Comparison of ENCODE assay signal across 19 cellular contexts in the genomic region with DNA sequence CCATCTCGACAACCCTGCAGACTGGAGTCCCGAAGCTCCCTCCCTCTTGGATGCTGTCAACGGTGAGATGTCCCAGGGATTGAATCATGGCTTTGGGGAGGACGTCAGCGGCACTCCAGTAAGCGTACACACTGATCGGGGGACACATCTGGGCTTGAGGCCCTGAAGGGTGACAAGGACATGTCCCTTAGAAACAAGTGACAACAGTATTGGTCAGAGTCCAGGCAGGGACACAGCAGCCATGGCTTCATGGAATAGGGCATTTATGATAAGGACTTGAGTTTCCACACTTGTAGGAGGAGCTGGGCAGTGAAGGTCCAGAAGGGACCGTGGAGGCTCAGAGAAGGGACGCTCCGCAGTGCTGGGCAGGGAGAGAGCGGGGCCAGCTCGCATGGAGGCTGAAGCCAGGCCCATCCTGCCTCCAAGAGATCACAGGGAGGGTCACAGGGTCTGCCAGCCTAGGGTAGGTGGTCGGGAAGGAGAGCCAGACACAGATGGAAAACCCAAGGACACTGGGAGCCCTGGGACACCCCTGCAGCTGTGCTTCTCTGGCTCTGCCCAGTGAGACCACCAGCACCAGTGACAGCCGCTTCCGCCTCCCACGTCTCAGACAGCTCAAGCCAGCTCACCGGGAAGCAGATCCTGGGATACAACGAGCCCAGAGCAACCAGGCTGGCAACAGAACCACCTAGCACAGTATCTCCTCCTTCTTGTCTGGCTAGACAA. TPM values are rescaled to one million over a fixed set of nuclear protein-coding genes. Genes with fewer than 3 reads are reported as not detected.
"Had no signal": no experiment of that assay in that cellular context is flagged by ENCODE, and none has a peak within 500 bp of the region (broad histone marks: within the 10 kb centered on the region; RNA-seq: fewer than 3 reads in every experiment).

No MANE protein-coding gene starts in this region.

- H3K4me1 ChIP-seq: adrenal gland, parathyroid adenoma, tibial artery had no signal

- H3K36me3 Mint-ChIP-seq: stimulated activated memory B cell treated with anti-CD40 and anti-IgM and Interleukin-4, amounts not matched to agents 10 μg/mL and 1 μg/mL and 100 μg/mL, for 72 hours; WTC11 had no signal

- H3K36me3 ChIP-seq: adrenal gland, cardiac muscle cell, esophagus muscularis mucosa, tibial artery had no signal

- H3K9ac ChIP-seq: parathyroid adenoma had no signal

- ATAC-seq: activated CD8-positive, alpha-beta T cell treated with anti-CD3 and anti-CD28 coated beads, Interleukin-2, amount 10 ng/mL, durations not matched to agents 7 days and 5 days; activated T-helper 17 cell treated with anti-CD3 and anti-CD28 coated beads, Interleukin-2, amount 50 U/mL, for 72 hours; stimulated activated memory B cell treated with anti-CD40 and anti-IgM and Interleukin-4, amounts not matched to agents 10 μg/mL and 1 μg/mL and 100 μg/mL, for 72 hours had no signal

- H3K9me3 ChIP-seq: adrenal gland, esophagus muscularis mucosa, tibial artery had no signal

- H3K27ac Mint-ChIP-seq: activated CD8-positive, alpha-beta T cell treated with anti-CD3 and anti-CD28 coated beads, Interleukin-2, amount 10 ng/mL, durations not matched to agents 7 days and 5 days; activated T-helper 17 cell treated with anti-CD3 and anti-CD28 coated beads, Interleukin-2, amount 50 U/mL, for 72 hours; stimulated activated memory B cell treated with anti-CD40 and anti-IgM and Interleukin-4, amounts not matched to agents 10 μg/mL and 1 μg/mL and 100 μg/mL, for 72 hours; WTC11 had no signal

- FAIRE-seq: colon had no signal

- H3K27ac ChIP-seq: adrenal gland, cardiac muscle cell, esophagus muscularis mucosa, parathyroid adenoma, tibial artery had no signal

- H3K27me3 ChIP-seq: cardiac muscle cell had no signal

- DNase-seq: activated CD4-positive, alpha-beta T cell treated with anti-CD3 and anti-CD28 coated beads for 4 hours; activated CD8-positive, alpha-beta T cell treated with anti-CD3 and anti-CD28 coated beads, Interleukin-2, amount 10 ng/mL, durations not matched to agents 7 days and 5 days; activated naive CD4-positive, alpha-beta T cell treated with anti-CD3 and anti-CD28 coated beads, Interleukin-2, amount 50 U/mL, for 16 hours; activated T-cell treated with anti-CD3 and anti-CD28 coated beads for 4 hours; kidney glomerular epithelial cell; midbrain; stimulated activated CD4-positive, alpha-beta T cell treated with anti-CD3 and anti-CD28 coated beads, Interleukin-2, amount 100 ng/mL, for 48 hours; T-helper 2 cell had no signal

- H3K9me3 Mint-ChIP-seq: activated T-helper 17 cell treated with anti-CD3 and anti-CD28 coated beads, Interleukin-2, amount 50 U/mL, for 72 hours; stimulated activated memory B cell treated with anti-CD40 and anti-IgM and Interleukin-4, amounts not matched to agents 10 μg/mL and 1 μg/mL and 100 μg/mL, for 72 hours; WTC11 had no signal

- H3K4me1 Mint-ChIP-seq: activated T-helper 17 cell treated with anti-CD3 and anti-CD28 coated beads, Interleukin-2, amount 50 U/mL, for 72 hours; stimulated activated memory B cell treated with anti-CD40 and anti-IgM and Interleukin-4, amounts not matched to agents 10 μg/mL and 1 μg/mL and 100 μg/mL, for 72 hours had no signal

- H3K4me3 Mint-ChIP-seq: activated CD8-positive, alpha-beta T cell treated with anti-CD3 and anti-CD28 coated beads, Interleukin-2, amount 10 ng/mL, durations not matched to agents 7 days and 5 days; activated T-helper 17 cell treated with anti-CD3 and anti-CD28 coated beads, Interleukin-2, amount 50 U/mL, for 72 hours; stimulated activated memory B cell treated with anti-CD40 and anti-IgM and Interleukin-4, amounts not matched to agents 10 μg/mL and 1 μg/mL and 100 μg/mL, for 72 hours; WTC11 had no signal

- H3K4me3 ChIP-seq: adrenal gland, cardiac muscle cell, esophagus muscularis mucosa, lung, tibial artery had no signal

RNA-seq across cellular contexts. Expression of gene RFPL3, which starts 22.9 kb away (rescaled TPM):
- total RNA-seq: activated CD8-positive, alpha-beta T cell treated with anti-CD3 and anti-CD28 coated beads, Interleukin-2, amount 10 ng/mL, durations not matched to agents 7 days and 5 days; activated T-helper 17 cell treated with anti-CD3 and anti-CD28 coated beads, Interleukin-2, amount 50 U/mL, for 72 hours; adrenal gland; cardiac muscle cell; esophagus muscularis mucosa; lung; renal cortical epithelial cell; WTC11 had no signal
- polyA plus RNA-seq: adrenal gland, cardiac muscle cell, lung had no signal
